In genomic region chr3:16589867-16590624, GRCh38 we compare ENCODE assay signal across 1 cellular context.
TF ChIP-seq lines count a peak whose summit lies in the region.

No MANE protein-coding gene starts in this region.

TF ChIP-seq in GM12878, 131 proteins besides CTCF, POLR2A, EP300 and RAD21 (continued from another document and continues in another):
- TF ChIP-seq IRF5 (IDR thresholded peaks at IDR 0.05; ENCODE audit: borderline replicate concordance) (no peak), ZNF24 (IDR thresholded peaks at IDR 0.05) (peak; percentile 80; the same call in 1 of the 2 replicates), USF2 (IDR thresholded peaks at IDR 0.05; ENCODE audit: borderline replicate concordance, low read depth, low read length) (no peak), NKRF (conservative IDR thresholded peaks at IDR 0.05) (no peak), MYC (IDR thresholded peaks at IDR 0.05; ENCODE audit: insufficient read depth, insufficient read length, insufficient replicate concordance, low read length, severe bottlenecking) (no peak), E2F8 (IDR thresholded peaks at IDR 0.05; ENCODE audit: low read depth, partially characterized antibody) (no peak), STAT3 (IDR thresholded peaks at IDR 0.05; ENCODE audit: low read depth, low read length) (no peak), HDAC2 (IDR thresholded peaks at IDR 0.05) (no peak), TBL1XR1 (IDR thresholded peaks at IDR 0.05; ENCODE audit: low read depth, low read length) (peak; percentile 81), POLR2AphosphoS5 (IDR thresholded peaks at IDR 0.05; ENCODE audit: low read length) (no peak), CBX5 (IDR thresholded peaks at IDR 0.05; ENCODE audit: low read depth) (no peak), ZNF384 (IDR thresholded peaks at IDR 0.05; ENCODE audit: borderline replicate concordance, low read depth, low read length) (0 out of 2 replicates have a peak, but pooled peaks have one; percentile 23), FOXK2 (IDR thresholded peaks at IDR 0.05) (no peak), NR2C1 (IDR thresholded peaks at IDR 0.05) (no peak), IKZF2 (IDR thresholded peaks at IDR 0.05) (peak; percentile 92 to 94), SREBF2 (IDR thresholded peaks at IDR 0.05; ENCODE audit: low read length) (no peak), RELA (IDR thresholded peaks at IDR 0.05; ENCODE audit: borderline replicate concordance, partially characterized antibody) (no peak), SIX5 (IDR thresholded peaks at IDR 0.05; ENCODE audit: low read depth, low read length, severe bottlenecking) (no peak), BCLAF1 (IDR thresholded peaks at IDR 0.05) (no peak), CBFB (IDR thresholded peaks at IDR 0.05; ENCODE audit: low read depth) (peak; percentile 82), TCF3 (IDR thresholded peaks at IDR 0.05; ENCODE audit: borderline replicate concordance, insufficient read depth, low read depth, low read length) (no peak), ZBTB33 (IDR thresholded peaks at IDR 0.05) (no peak), MAX (IDR thresholded peaks at IDR 0.05; ENCODE audit: low read depth, low read length) (no peak), RBBP5 (conservative IDR thresholded peaks at IDR 0.05) (no peak), CHD1 (IDR thresholded peaks at IDR 0.05; ENCODE audit: low read depth, low read length) (no peak), SMARCA5 (IDR thresholded peaks at IDR 0.05) (no peak), ZBTB11 (CRISPR knock-in tag; IDR thresholded peaks at IDR 0.05) (no peak), BHLHE40 (IDR thresholded peaks at IDR 0.05; ENCODE audit: borderline replicate concordance in 1 of 2, low read depth in 2 of 2, low read length in 1 of 2) (peak; percentile 53 to 57), TARDBP (IDR thresholded peaks at IDR 0.05; ENCODE audit: borderline replicate concordance) (no peak), ATF3 (IDR thresholded peaks at IDR 0.05; ENCODE audit: borderline replicate concordance, extremely low read depth, low read depth, low read length) (no peak), DPF2 (IDR thresholded peaks at IDR 0.05) (peak; percentile 95), CHD4 (IDR thresholded peaks at IDR 0.05) (no peak), NRF1 (conservative IDR thresholded peaks at IDR 0.05; ENCODE audit: low read depth, low read length) (no peak), ZBED1 (IDR thresholded peaks at IDR 0.05; ENCODE audit: borderline replicate concordance) (peak; percentile 64; the same call in 1 of the 2 replicates), IRF4 (IDR thresholded peaks at IDR 0.05; ENCODE audit: low read depth, low read length) (peak; percentile 80), PML (IDR thresholded peaks at IDR 0.05; ENCODE audit: low read length) (peak; percentile 68; the same call in 1 of the 2 replicates), EGR1 (IDR thresholded peaks at IDR 0.05; ENCODE audit: borderline replicate concordance in 1 of 2, low read depth in 2 of 2, low read length in 2 of 2) (no peak), NR2F1 (conservative IDR thresholded peaks at IDR 0.05) (peak; percentile 88), IKZF1 (conservative IDR thresholded peaks at IDR 0.05) (peak; percentile 81), SREBF1 (IDR thresholded peaks at IDR 0.05; ENCODE audit: low read length) (peak; percentile 16; the same call in 1 of the 2 replicates), CREM (IDR thresholded peaks at IDR 0.05; ENCODE audit: low read depth) (peak; percentile 92), ZSCAN29 (IDR thresholded peaks at IDR 0.05) (no peak), CEBPB (IDR thresholded peaks at IDR 0.05; ENCODE audit: borderline replicate concordance in 1 of 2, low read depth in 2 of 2, low read length in 2 of 2) (peak in 1 of 2 experiments; percentile 90; a peak in 1 of 4 replicates), STAT1 (conservative IDR thresholded peaks at IDR 0.05) (no peak), REST (IDR thresholded peaks at IDR 0.05; ENCODE audit: low read depth, low read length) (no peak), GABPA (IDR thresholded peaks at IDR 0.05; ENCODE audit: low read depth) (peak; percentile 66)
